In genomic region chr4:107689912-107690587, GRCh38 we compare ENCODE assay signal across 10 cellular contexts. TPM values are rescaled to one million over a fixed set of nuclear protein-coding genes. Genes with fewer than 3 reads are reported as not detected.
DNase-seq lines count a peak whose midpoint lies in the region; ATAC-seq and TF ChIP-seq lines count a peak whose summit lies in the region.
"Had no signal": no experiment of that assay in that cellular context is flagged by ENCODE, and none has a peak within 500 bp of the region (broad histone marks: within the 10 kb centered on the region; RNA-seq: fewer than 3 reads in every experiment).

No MANE protein-coding gene starts in this region.

- no peak overlapping the region for H3K4me3 ChIP-seq in AG09309 (ENCODE audit: control insufficient read depth, low read depth, low read length)
- no peak overlapping the region for H3K4me3 ChIP-seq in SJSA1
- no peak overlapping the region for H3K4me3 ChIP-seq in hepatocyte
- H3K4me3 ChIP-seq in GM23338, result no peak overlapping the region
- no peak overlapping the region for H3K4me3 ChIP-seq in endodermal cell (ENCODE audit: low read length)
- H3K4me3 ChIP-seq: prostate gland had no signal

- H3K9me3 ChIP-seq in SJSA1 (replicated peaks) (no peaks in the 10 kb centered on the region), hepatocyte (ENCODE audit: low read depth) (no peaks in the 10 kb centered on the region), endodermal cell (ENCODE audit: control insufficient read depth, low read length) (peaks cover 14% of the 10 kb centered on the region)
- H3K9me3 ChIP-seq: prostate gland had no signal

- H3K79me2 ChIP-seq in hepatocyte (peaks cover 68% of the 10 kb centered on the region), GM23338 (replicated peaks; ENCODE audit: insufficient read depth) (peaks cover 43% of the 10 kb centered on the region)

- peak; percentile 25 for DNase-seq in AG09309 (ENCODE audit: low read depth)
- peak; percentile 73 for DNase-seq in HCEC 1CT
- DNase-seq in SJSA1 (ENCODE audit: low read depth in 1 of 2, low spot score in 2 of 2), result peak in 1 of 2 experiments; percentile 55
- DNase-seq in hepatocyte (ENCODE audit: low spot score), result peak; percentile 30
- no peak for DNase-seq in GM23338 (ENCODE audit: low spot score)
- no peak for DNase-seq in NCI-H2171 (lab: John Stamatoyannopoulos, UW)
- DNase-seq in GM10248 (ENCODE audit: extremely low spot score), result no peak
- DNase-seq in endodermal cell, result no peak
- DNase-seq: NCI-H526 had no signal

- no peak for TF ChIP-seq CTCF in AG09309 (IDR thresholded peaks at IDR 0.05; ENCODE audit: control insufficient read depth, insufficient read depth, low read depth, low read length, missing control alignments)
- TF ChIP-seq CTCF in hepatocyte (IDR thresholded peaks at IDR 0.05; ENCODE audit: poor library complexity), result no peak
- TF ChIP-seq CTCF in GM23338 (conservative IDR thresholded peaks at IDR 0.05; ENCODE audit: low read depth in 2 of 2), result no peak
- TF ChIP-seq CTCF in GM10248 (IDR thresholded peaks at IDR 0.05; ENCODE audit: control extremely low read depth, extremely low read depth, low read depth, missing control alignments), result no peak
- TF ChIP-seq CTCF in endodermal cell (conservative IDR thresholded peaks at IDR 0.05), result no peak

- peaks cover 16% of the 10 kb centered on the region; the same call in 2 of the 3 replicates for H3K36me3 Mint-ChIP-seq in GM23338 (ENCODE audit: low read depth)
- peaks cover 43% of the 10 kb centered on the region for H3K36me3 Mint-ChIP-seq in endodermal cell (ENCODE audit: low read depth)

- no peaks in the 10 kb centered on the region; the same call in 1 of the 3 replicates for H3K4me1 Mint-ChIP-seq in GM23338
- peaks cover 22% of the 10 kb centered on the region for H3K4me1 Mint-ChIP-seq in endodermal cell

- CTCF ChIA-PET in GM10248 (lab: Yijun Ruan, JAX), result no interaction called here

- H2AFZ ChIP-seq in hepatocyte (no peak overlapping the region), GM23338 (no peak overlapping the region)

- H3K9me3 Mint-ChIP-seq in GM23338, result no peaks in the 10 kb centered on the region
- peaks cover 5% of the 10 kb centered on the region for H3K9me3 Mint-ChIP-seq in endodermal cell

- H3K9ac ChIP-seq in endodermal cell (ENCODE audit: extremely low read depth, low read length, poor library complexity, severe bottlenecking), result no peak overlapping the region

- no peaks in the 10 kb centered on the region for H3K27me3 Mint-ChIP-seq in GM23338 (ENCODE audit: insufficient read depth, low read depth, poor library complexity)
- no peaks in the 10 kb centered on the region for H3K27me3 Mint-ChIP-seq in endodermal cell (ENCODE audit: insufficient read depth)

- no peak for ATAC-seq in GM23338

- H3K4me1 ChIP-seq in SJSA1 (replicated peaks), result peaks cover 11% of the 10 kb centered on the region
- no peaks in the 10 kb centered on the region for H3K4me1 ChIP-seq in hepatocyte (ENCODE audit: insufficient read depth)
- peaks cover 14% of the 10 kb centered on the region; the same call in 1 of the 2 replicates for H3K4me1 ChIP-seq in GM23338 (ENCODE audit: insufficient read depth)
- peaks cover 16% of the 10 kb centered on the region for H3K4me1 ChIP-seq in endodermal cell (ENCODE audit: control insufficient read depth, insufficient read depth, low read length)
- H3K4me1 ChIP-seq: prostate gland had no signal

- H3K4me3 Mint-ChIP-seq in GM23338 (no peak overlapping the region), endodermal cell (no peak overlapping the region)

- H3K27ac Mint-ChIP-seq in GM23338 (no peak overlapping the region), endodermal cell (no peak overlapping the region)

- no peaks in the 10 kb centered on the region for H3K9me2 ChIP-seq in hepatocyte (replicated peaks; ENCODE audit: insufficient read depth)
- H3K9me2 ChIP-seq in GM23338 (ENCODE audit: insufficient read depth), result no peaks in the 10 kb centered on the region

- H3K4me2 ChIP-seq in hepatocyte (no peak overlapping the region), GM23338 (no peak overlapping the region)

- H3K27ac ChIP-seq in SJSA1 (peak overlapping the region; percentile 9; the same call in 1 of the 2 replicates), hepatocyte (no peak overlapping the region), GM23338 (ENCODE audit: low read depth) (no peak overlapping the region), endodermal cell (ENCODE audit: low read depth, low read length) (no peak overlapping the region)
- H3K27ac ChIP-seq: prostate gland had no signal

- no peaks in the 10 kb centered on the region for H3F3A ChIP-seq in GM23338 (replicated peaks; ENCODE audit: low read depth)

- H3K27me3 ChIP-seq in SJSA1 (replicated peaks) (no peaks in the 10 kb centered on the region), hepatocyte (no peaks in the 10 kb centered on the region), GM23338 (ENCODE audit: insufficient read depth) (no peaks in the 10 kb centered on the region), endodermal cell (ENCODE audit: control insufficient read depth, insufficient read depth, low read length, poor library complexity, severe bottlenecking) (no peaks in the 10 kb centered on the region)

- H4K20me1 ChIP-seq in hepatocyte (ENCODE audit: insufficient read depth, poor library complexity, severe bottlenecking), result no peaks in the 10 kb centered on the region
- peaks cover 3% of the 10 kb centered on the region; the same call in 1 of the 2 replicates for H4K20me1 ChIP-seq in GM23338 (replicated peaks; ENCODE audit: insufficient read depth)

- WGBS in hepatocyte (ENCODE audit: low lambda C conversion rate, missing lambda C conversion rate), result 92% methylated on average over 2 of the region's 2 CpGs
- 89 to 97% methylated on average over 1 to 2 of the region's 2 CpGs for WGBS in endodermal cell (ENCODE audit: insufficient coverage in 1 of 2, insufficient read length in 1 of 2), 2 experiments

- POLR2A ChIA-PET in GM10248 (lab: Yijun Ruan, JAX), result no interaction called here

- peaks cover 9% of the 10 kb centered on the region; the same call in 1 of the 2 replicates for H3K36me3 ChIP-seq in SJSA1
- no peaks in the 10 kb centered on the region for H3K36me3 ChIP-seq in hepatocyte (replicated peaks; ENCODE audit: insufficient read depth, low read depth)
- H3K36me3 ChIP-seq in GM23338 (ENCODE audit: insufficient read depth), result peaks cover 8% of the 10 kb centered on the region; the same call in 1 of the 2 replicates
- peaks cover 35% of the 10 kb centered on the region for H3K36me3 ChIP-seq in endodermal cell (ENCODE audit: control insufficient read depth, insufficient read depth, low read length)
- H3K36me3 ChIP-seq: prostate gland had no signal

TF ChIP-seq in GM23338, 12 proteins besides CTCF, POLR2A, EP300 and RAD21:
- TF ChIP-seq ETS1 (IDR thresholded peaks at IDR 0.05), result no peak

RNA-seq across cellular contexts. Expression of gene PAPSS1, which starts 30.0 kb away (rescaled TPM):
- 62.3 and 63.2 TPM in 2 replicates for total RNA-seq in SJSA1 (2014; rRNA removed; shearing (Covaris generic))
- 103 TPM in 2 replicates for total RNA-seq in hepatocyte
- 102 and 107 TPM in 2 replicates for polyA plus RNA-seq in hepatocyte
- 79.1 and 85.8 TPM in 2 replicates for total RNA-seq in GM23338 (2014; rRNA removed; shearing (Covaris generic))
- 72.0 and 76.6 TPM in 2 replicates for polyA plus RNA-seq in GM23338 (2016; fragmentation: Nextera tagmentation; extraction: Ambion mirVana)
- 100 to 1,000 TPM; 128 to 164 TPM for total RNA-seq in endodermal cell
- 100 TPM for polyA plus RNA-seq in endodermal cell (2013, experiment 1 of 2)
- polyA plus RNA-seq in endodermal cell (2013, experiment 2 of 2), result 91.6 TPM

Comparison
In these comparisons a context has a peak if more than half of its experiments do, and no peak if none do; other contexts are left out.
1. DNase-seq: peak in AG09309 (single experiment), HCEC 1CT (single experiment) and hepatocyte (single experiment); none in GM23338 (single experiment), NCI-H2171 (single experiment), GM10248 (single experiment) and endodermal cell (single experiment).